In the genomic region with DNA sequence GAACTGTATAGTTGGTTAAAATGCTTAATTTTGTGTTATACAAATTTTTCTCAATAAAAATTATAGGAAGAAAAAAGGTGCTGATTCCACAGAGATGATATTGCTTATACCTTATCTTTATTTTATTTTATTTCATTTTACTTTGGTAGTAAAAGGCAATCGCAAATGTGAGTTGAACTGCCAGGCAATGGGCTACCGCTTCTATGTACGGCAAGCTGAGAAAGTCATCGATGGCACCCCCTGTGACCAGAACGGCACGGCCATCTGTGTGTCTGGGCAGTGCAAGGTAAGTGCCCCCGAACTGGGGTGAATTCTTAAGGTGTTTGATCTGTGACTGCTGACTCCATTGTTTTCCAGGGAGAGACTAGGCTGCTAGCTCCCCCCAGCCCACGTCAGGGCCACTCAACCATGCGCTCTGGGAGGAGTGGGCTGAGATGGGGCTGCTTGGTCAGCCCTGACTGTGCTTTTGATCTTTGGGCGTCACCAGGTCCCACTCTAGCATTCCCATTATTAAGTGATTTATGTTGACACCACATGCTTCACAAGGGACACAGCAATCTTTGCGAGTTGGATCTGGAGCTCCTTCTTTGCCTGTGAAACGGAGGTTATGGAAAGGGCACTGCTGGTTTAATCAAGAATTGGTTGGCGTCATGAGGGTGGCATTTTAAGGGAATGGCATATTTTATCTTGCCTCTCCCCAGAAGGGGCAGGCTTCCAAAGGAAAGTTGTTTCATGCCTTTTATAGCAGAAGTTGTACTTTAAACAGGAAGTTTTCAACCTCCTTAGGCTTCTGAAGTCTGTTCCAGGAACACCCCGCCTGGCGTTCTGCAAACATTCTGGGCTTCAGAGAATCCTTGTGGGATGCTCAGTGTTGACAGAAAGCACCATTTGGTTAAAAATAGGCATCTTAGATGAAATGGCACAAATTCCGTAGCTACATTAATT, we compare ENCODE assay signal across 11 cellular contexts.
A peak's percentile ranks its signal among the peaks of the same experiment; 100 is the strongest.
DNase-seq lines count a peak whose midpoint lies in the region; ATAC-seq and TF ChIP-seq lines count a peak whose summit lies in the region.
"Had no signal": no experiment of that assay in that cellular context is flagged by ENCODE, and none has a peak within 500 bp of the region (broad histone marks: within the 10 kb centered on the region; RNA-seq: fewer than 3 reads in every experiment).

No MANE protein-coding gene starts in this region.

- DNase-seq in HT-29 (ENCODE audit: low spot score) = peak; percentile 84
- no peak for DNase-seq in endodermal cell
- peak; percentile 67 for DNase-seq in kidney tubule cell (ENCODE audit: low spot score)
- DNase-seq in superior temporal gyrus (ENCODE audit: extremely low spot score) = peak; percentile 47
- DNase-seq in BE2C = no peak
- DNase-seq in NOMO-1 (lab: John Stamatoyannopoulos, UW; ENCODE audit: unreplicated experiment in 2 of 2) = no peak
- DNase-seq: activated CD8-positive, alpha-beta T cell treated with anti-CD3 and anti-CD28 coated beads for 36 hours; NCI-H187; RPMI8226 had no signal

- no peaks in the 10 kb centered on the region for H3K9me3 ChIP-seq in endodermal cell (ENCODE audit: control insufficient read depth, low read length)
- H3K9me3 ChIP-seq in BE2C = no peaks in the 10 kb centered on the region

- no peak overlapping the region for H3K9ac ChIP-seq in endodermal cell (ENCODE audit: extremely low read depth, low read length, poor library complexity, severe bottlenecking)

- no peaks in the 10 kb centered on the region for H3K36me3 Mint-ChIP-seq in endodermal cell (ENCODE audit: low read depth)

- ATAC-seq in GM18498 (IDR thresholded peaks at IDR 0.05; ENCODE audit: unreplicated experiment) (no peak), SK-N-SH treated with all-trans-retinoic acid at 6 μM for 48 hours (no peak)
- ATAC-seq: activated CD8-positive, alpha-beta T cell treated with anti-CD3 and anti-CD28 coated beads for 36 hours had no signal

- WGBS in endodermal cell (ENCODE audit: insufficient coverage in 1 of 2, insufficient read length in 1 of 2), 2 experiments = 84 to 93% methylated on average over 11 to 16 of the region's 16 CpGs

- H3K4me1 ChIP-seq in endodermal cell (ENCODE audit: control insufficient read depth, insufficient read depth, low read length) (no peaks in the 10 kb centered on the region), BE2C (no peaks in the 10 kb centered on the region)

- H3K4me1 Mint-ChIP-seq in endodermal cell = no peaks in the 10 kb centered on the region

- H3K27ac ChIP-seq in endodermal cell (ENCODE audit: low read depth, low read length) = no peak overlapping the region

- TF ChIP-seq CTCF in endodermal cell (conservative IDR thresholded peaks at IDR 0.05) = peak; percentile 8
- no peak for TF ChIP-seq CTCF in BE2C (IDR thresholded peaks at IDR 0.05; ENCODE audit: low read depth, low read length)

- no peak overlapping the region for H3K4me3 Mint-ChIP-seq in endodermal cell
- H3K4me3 Mint-ChIP-seq: activated CD8-positive, alpha-beta T cell treated with anti-CD3 and anti-CD28 coated beads for 36 hours had no signal

- no peaks in the 10 kb centered on the region for H3K27me3 Mint-ChIP-seq in endodermal cell (ENCODE audit: insufficient read depth)

- H3K9me3 Mint-ChIP-seq in endodermal cell = no peaks in the 10 kb centered on the region
- H3K9me3 Mint-ChIP-seq: activated CD8-positive, alpha-beta T cell treated with anti-CD3 and anti-CD28 coated beads for 36 hours had no signal

- no peaks in the 10 kb centered on the region for H3K36me3 ChIP-seq in endodermal cell (ENCODE audit: control insufficient read depth, insufficient read depth, low read length)
- no peaks in the 10 kb centered on the region for H3K36me3 ChIP-seq in BE2C

- H3K4me3 ChIP-seq in endodermal cell (ENCODE audit: low read length) (no peak overlapping the region), BE2C (ENCODE audit: low read depth, low read length) (no peak overlapping the region)

- H3K27me3 ChIP-seq in endodermal cell (ENCODE audit: control insufficient read depth, insufficient read depth, low read length, poor library complexity, severe bottlenecking) (no peaks in the 10 kb centered on the region), BE2C (no peaks in the 10 kb centered on the region)

- no peak overlapping the region for H3K27ac Mint-ChIP-seq in endodermal cell
- H3K27ac Mint-ChIP-seq: activated CD8-positive, alpha-beta T cell treated with anti-CD3 and anti-CD28 coated beads for 36 hours had no signal

TF ChIP-seq in SK-N-SH treated with all-trans-retinoic acid at 6 μM for 48 hours, 23 proteins besides CTCF, POLR2A, EP300 and RAD21 (continues in another document):
- TF ChIP-seq ZFP3 (CRISPR knock-in tag; IDR thresholded peaks at IDR 0.05) (no peak), ARNTL (CRISPR knock-in tag; IDR thresholded peaks at IDR 0.05; ENCODE audit: borderline replicate concordance, low read depth) (no peak), ZNF70 (CRISPR knock-in tag; IDR thresholded peaks at IDR 0.05) (no peak), TCF4 (CRISPR knock-in tag; IDR thresholded peaks at IDR 0.05; ENCODE audit: borderline replicate concordance) (no peak), ZNF8 (CRISPR knock-in tag; IDR thresholded peaks at IDR 0.05) (no peak), BACH2 (CRISPR knock-in tag; IDR thresholded peaks at IDR 0.05; ENCODE audit: borderline replicate concordance) (no peak), ZFP30 (CRISPR knock-in tag; IDR thresholded peaks at IDR 0.05) (no peak), TOX (CRISPR knock-in tag; IDR thresholded peaks at IDR 0.05; ENCODE audit: borderline replicate concordance) (no peak)
- TF ChIP-seq, protein P1, sequence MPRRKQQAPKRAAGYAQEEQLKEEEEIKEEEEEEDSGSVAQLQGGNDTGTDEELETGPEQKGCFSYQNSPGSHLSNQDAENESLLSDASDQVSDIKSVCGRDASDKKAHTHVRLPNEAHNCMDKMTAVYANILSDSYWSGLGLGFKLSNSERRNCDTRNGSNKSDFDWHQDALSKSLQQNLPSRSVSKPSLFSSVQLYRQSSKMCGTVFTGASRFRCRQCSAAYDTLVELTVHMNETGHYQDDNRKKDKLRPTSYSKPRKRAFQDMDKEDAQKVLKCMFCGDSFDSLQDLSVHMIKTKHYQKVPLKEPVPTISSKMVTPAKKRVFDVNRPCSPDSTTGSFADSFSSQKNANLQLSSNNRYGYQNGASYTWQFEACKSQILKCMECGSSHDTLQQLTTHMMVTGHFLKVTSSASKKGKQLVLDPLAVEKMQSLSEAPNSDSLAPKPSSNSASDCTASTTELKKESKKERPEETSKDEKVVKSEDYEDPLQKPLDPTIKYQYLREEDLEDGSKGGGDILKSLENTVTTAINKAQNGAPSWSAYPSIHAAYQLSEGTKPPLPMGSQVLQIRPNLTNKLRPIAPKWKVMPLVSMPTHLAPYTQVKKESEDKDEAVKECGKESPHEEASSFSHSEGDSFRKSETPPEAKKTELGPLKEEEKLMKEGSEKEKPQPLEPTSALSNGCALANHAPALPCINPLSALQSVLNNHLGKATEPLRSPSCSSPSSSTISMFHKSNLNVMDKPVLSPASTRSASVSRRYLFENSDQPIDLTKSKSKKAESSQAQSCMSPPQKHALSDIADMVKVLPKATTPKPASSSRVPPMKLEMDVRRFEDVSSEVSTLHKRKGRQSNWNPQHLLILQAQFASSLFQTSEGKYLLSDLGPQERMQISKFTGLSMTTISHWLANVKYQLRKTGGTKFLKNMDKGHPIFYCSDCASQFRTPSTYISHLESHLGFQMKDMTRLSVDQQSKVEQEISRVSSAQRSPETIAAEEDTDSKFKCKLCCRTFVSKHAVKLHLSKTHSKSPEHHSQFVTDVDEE (CRISPR knock-in tag; IDR thresholded peaks at IDR 0.05) = no peak
- TF ChIP-seq, protein P2, sequence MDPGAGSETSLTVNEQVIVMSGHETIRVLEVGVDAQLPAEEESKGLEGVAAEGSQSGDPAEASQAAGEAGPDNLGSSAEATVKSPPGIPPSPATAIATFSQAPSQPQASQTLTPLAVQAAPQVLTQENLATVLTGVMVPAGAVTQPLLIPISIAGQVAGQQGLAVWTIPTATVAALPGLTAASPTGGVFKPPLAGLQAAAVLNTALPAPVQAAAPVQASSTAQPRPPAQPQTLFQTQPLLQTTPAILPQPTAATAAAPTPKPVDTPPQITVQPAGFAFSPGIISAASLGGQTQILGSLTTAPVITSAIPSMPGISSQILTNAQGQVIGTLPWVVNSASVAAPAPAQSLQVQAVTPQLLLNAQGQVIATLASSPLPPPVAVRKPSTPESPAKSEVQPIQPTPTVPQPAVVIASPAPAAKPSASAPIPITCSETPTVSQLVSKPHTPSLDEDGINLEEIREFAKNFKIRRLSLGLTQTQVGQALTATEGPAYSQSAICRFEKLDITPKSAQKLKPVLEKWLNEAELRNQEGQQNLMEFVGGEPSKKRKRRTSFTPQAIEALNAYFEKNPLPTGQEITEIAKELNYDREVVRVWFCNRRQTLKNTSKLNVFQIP (CRISPR knock-in tag; IDR thresholded peaks at IDR 0.05; ENCODE audit: borderline replicate concordance, low read depth) = no peak
- TF ChIP-seq, protein P3, sequence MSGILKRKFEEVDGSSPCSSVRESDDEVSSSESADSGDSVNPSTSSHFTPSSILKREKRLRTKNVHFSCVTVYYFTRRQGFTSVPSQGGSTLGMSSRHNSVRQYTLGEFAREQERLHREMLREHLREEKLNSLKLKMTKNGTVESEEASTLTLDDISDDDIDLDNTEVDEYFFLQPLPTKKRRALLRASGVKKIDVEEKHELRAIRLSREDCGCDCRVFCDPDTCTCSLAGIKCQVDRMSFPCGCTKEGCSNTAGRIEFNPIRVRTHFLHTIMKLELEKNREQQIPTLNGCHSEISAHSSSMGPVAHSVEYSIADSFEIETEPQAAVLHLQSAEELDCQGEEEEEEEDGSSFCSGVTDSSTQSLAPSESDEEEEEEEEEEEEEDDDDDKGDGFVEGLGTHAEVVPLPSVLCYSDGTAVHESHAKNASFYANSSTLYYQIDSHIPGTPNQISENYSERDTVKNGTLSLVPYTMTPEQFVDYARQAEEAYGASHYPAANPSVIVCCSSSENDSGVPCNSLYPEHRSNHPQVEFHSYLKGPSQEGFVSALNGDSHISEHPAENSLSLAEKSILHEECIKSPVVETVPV (CRISPR knock-in tag; IDR thresholded peaks at IDR 0.05) = no peak
- TF ChIP-seq, protein P4, sequence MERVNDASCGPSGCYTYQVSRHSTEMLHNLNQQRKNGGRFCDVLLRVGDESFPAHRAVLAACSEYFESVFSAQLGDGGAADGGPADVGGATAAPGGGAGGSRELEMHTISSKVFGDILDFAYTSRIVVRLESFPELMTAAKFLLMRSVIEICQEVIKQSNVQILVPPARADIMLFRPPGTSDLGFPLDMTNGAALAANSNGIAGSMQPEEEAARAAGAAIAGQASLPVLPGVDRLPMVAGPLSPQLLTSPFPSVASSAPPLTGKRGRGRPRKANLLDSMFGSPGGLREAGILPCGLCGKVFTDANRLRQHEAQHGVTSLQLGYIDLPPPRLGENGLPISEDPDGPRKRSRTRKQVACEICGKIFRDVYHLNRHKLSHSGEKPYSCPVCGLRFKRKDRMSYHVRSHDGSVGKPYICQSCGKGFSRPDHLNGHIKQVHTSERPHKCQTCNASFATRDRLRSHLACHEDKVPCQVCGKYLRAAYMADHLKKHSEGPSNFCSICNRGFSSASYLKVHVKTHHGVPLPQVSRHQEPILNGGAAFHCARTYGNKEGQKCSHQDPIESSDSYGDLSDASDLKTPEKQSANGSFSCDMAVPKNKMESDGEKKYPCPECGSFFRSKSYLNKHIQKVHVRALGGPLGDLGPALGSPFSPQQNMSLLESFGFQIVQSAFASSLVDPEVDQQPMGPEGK (CRISPR knock-in tag; IDR thresholded peaks at IDR 0.05; ENCODE audit: borderline replicate concordance) = no peak

Comparison
In these comparisons a context has a peak if more than half of its experiments do, and no peak if none do; other contexts are left out.
1. DNase-seq: peak in HT-29 (single experiment), kidney tubule cell (single experiment) and superior temporal gyrus (single experiment); none in endodermal cell (single experiment), BE2C (single experiment) and NOMO-1 (0 of 2).